8 cellular contexts compared by ENCODE assay signal in genomic region chr3:12484198-12484982, GRCh38. TPM values are rescaled to one million over a fixed set of nuclear protein-coding genes. Genes with fewer than 3 reads are reported as not detected.
A peak's percentile ranks its signal among the peaks of the same experiment; 100 is the strongest.
DNase-seq lines count a peak whose midpoint lies in the region; ATAC-seq and TF ChIP-seq lines count a peak whose summit lies in the region.

Gene TSEN2 (plus strand): TSS chr3:12484480. CDS start chr3:12489801, 5,321 bp downstream.

- DNase-seq in ELR (ENCODE audit: low read depth) (peak; percentile 92), H4 (ENCODE audit: low spot score) (peak; percentile 92), LNCaP clone FGC (ENCODE audit: low read depth) (peak; percentile 91), RPMI8226 (peak; percentile 97), fibroblast of mammary gland (ENCODE audit: low read depth) (peak; percentile 94)
- DNase-seq in activated T-helper 1 cell treated with anti-CD3 and anti-CD28 coated beads, Interleukin-2, amount 50 U/mL, for 16 hours (ENCODE audit: low read depth in 1 of 2, low spot score in 1 of 2), result peak; percentile 93 to 96
- peak; percentile 93 to 99 (median 97) for DNase-seq in naive thymus-derived CD8-positive, alpha-beta T cell
- peak; percentile 97 for DNase-seq in stimulated activated naive B cell treated with anti-CD40 and anti-IgM and Interleukin-4, amounts not matched to agents 10 μg/mL and 1 μg/mL and 100 μg/mL, for 72 hours

- no peaks in the 10 kb centered on the region for H3K27me3 Mint-ChIP-seq in naive thymus-derived CD8-positive, alpha-beta T cell
- no peaks in the 10 kb centered on the region for H3K27me3 Mint-ChIP-seq in stimulated activated naive B cell treated with anti-CD40 and anti-IgM and Interleukin-4, amounts not matched to agents 10 μg/mL and 1 μg/mL and 100 μg/mL, for 72 hours

- peaks cover 0 to 9% (median 2%) of the 10 kb centered on the region in 3 donors for H3K36me3 Mint-ChIP-seq in naive thymus-derived CD8-positive, alpha-beta T cell
- peaks cover 8 to 17% of the 10 kb centered on the region in 2 donors for H3K36me3 Mint-ChIP-seq in stimulated activated naive B cell treated with anti-CD40 and anti-IgM and Interleukin-4, amounts not matched to agents 10 μg/mL and 1 μg/mL and 100 μg/mL, for 72 hours

- POLR2A ChIA-PET in naive thymus-derived CD8-positive, alpha-beta T cell (lab: Charles Lee), result interaction anchor here (0.5 to 3.4 kb wide), 19 partner anchors 10 to 1694 kb away, joined by 3 to 16 read pairs (median 3); partner anchors contain the start of genes ATG7, LSM3, MKRN2 and RAF1

- peak within 1 kb of the TSS; percentile 92 to 99 (median 94) for H3K4me3 Mint-ChIP-seq in naive thymus-derived CD8-positive, alpha-beta T cell
- H3K4me3 Mint-ChIP-seq in stimulated activated naive B cell treated with anti-CD40 and anti-IgM and Interleukin-4, amounts not matched to agents 10 μg/mL and 1 μg/mL and 100 μg/mL, for 72 hours, result peak within 1 kb of the TSS; percentile 96

- H3K4me3 ChIP-seq in LNCaP clone FGC (ENCODE audit: low read depth, low read length), result peak within 1 kb of the TSS; percentile 71
- H3K4me3 ChIP-seq in fibroblast of mammary gland (ENCODE audit: control insufficient read depth, low read depth, low read length), result peak within 1 kb of the TSS; percentile 89

- TF ChIP-seq CTCF in LNCaP clone FGC (IDR thresholded peaks at IDR 0.05; ENCODE audit: control insufficient read depth, extremely low read depth, insufficient read depth), result peak; percentile 41
- peak; percentile 15 for TF ChIP-seq CTCF in fibroblast of mammary gland (conservative IDR thresholded peaks at IDR 0.05; ENCODE audit: control insufficient read depth, insufficient read depth, low read depth, low read length)

- peak; percentile 96 for ATAC-seq in naive thymus-derived CD8-positive, alpha-beta T cell
- peak; percentile 97 for ATAC-seq in stimulated activated naive B cell treated with anti-CD40 and anti-IgM and Interleukin-4, amounts not matched to agents 10 μg/mL and 1 μg/mL and 100 μg/mL, for 72 hours (replicated peaks)

- peaks cover 25 to 54% (median 41%) of the 10 kb centered on the region in 4 donors for H3K4me1 Mint-ChIP-seq in naive thymus-derived CD8-positive, alpha-beta T cell
- peaks cover 23 to 50% of the 10 kb centered on the region in 2 donors for H3K4me1 Mint-ChIP-seq in stimulated activated naive B cell treated with anti-CD40 and anti-IgM and Interleukin-4, amounts not matched to agents 10 μg/mL and 1 μg/mL and 100 μg/mL, for 72 hours

- peak within 1 kb of the TSS; percentile 94 to 99 (median 98) for H3K27ac Mint-ChIP-seq in naive thymus-derived CD8-positive, alpha-beta T cell
- H3K27ac Mint-ChIP-seq in stimulated activated naive B cell treated with anti-CD40 and anti-IgM and Interleukin-4, amounts not matched to agents 10 μg/mL and 1 μg/mL and 100 μg/mL, for 72 hours, result peak within 1 kb of the TSS; percentile 93

- no peaks in the 10 kb centered on the region for H3K9me3 Mint-ChIP-seq in naive thymus-derived CD8-positive, alpha-beta T cell
- H3K9me3 Mint-ChIP-seq in stimulated activated naive B cell treated with anti-CD40 and anti-IgM and Interleukin-4, amounts not matched to agents 10 μg/mL and 1 μg/mL and 100 μg/mL, for 72 hours, result no peaks in the 10 kb centered on the region

RNA-seq across cellular contexts. Expression of gene TSEN2, which starts in this region (rescaled TPM):
- 11.9 and 13.7 TPM in 2 replicates for total RNA-seq in H4 (2014; rRNA removed; shearing (Covaris generic))
- 10 to 100 TPM; 26.2 to 26.9 TPM for total RNA-seq in naive thymus-derived CD8-positive, alpha-beta T cell
- 10 to 100 TPM; 11.9 to 21.0 (median 11.9) TPM for polyA plus RNA-seq in naive thymus-derived CD8-positive, alpha-beta T cell

Comparison
In these comparisons a context has a peak if more than half of its experiments do, and no peak if none do; other contexts are left out.
1. Peak in every context shown above with its lines: DNase-seq, ATAC-seq and H3K4me3 ChIP-seq.